8 cellular contexts compared by ENCODE assay signal in genomic region chr11:2419638-2420501, GRCh38. TPM values are rescaled to one million over a fixed set of nuclear protein-coding genes. Genes with fewer than 3 reads are reported as not detected.
DNase-seq lines count a peak whose midpoint lies in the region; ATAC-seq and TF ChIP-seq lines count a peak whose summit lies in the region.

No MANE protein-coding gene starts in this region.

- DNase-seq in NCI-H2196 treated with DMSO at 0.1 percent for 48 hours (lab: John Stamatoyannopoulos, UW; ENCODE audit: unreplicated experiment) (peak; percentile 52), dermis microvascular lymphatic vessel endothelial cell (ENCODE audit: low read depth in 2 of 2) (peak; percentile 62 to 73), lower leg skin (ENCODE audit: low spot score in 2 of 2) (peak; percentile 63 to 94)
- DNase-seq in activated CD4-positive, alpha-beta T cell treated with anti-CD3 and anti-CD28 coated beads, Interleukin-2, amount 10 ng/mL, durations not matched to agents 24 days and 14 days, result peak; percentile 89
- peak; percentile 36 for DNase-seq in stimulated activated CD8-positive, alpha-beta memory T cell treated with anti-CD3 and anti-CD28 coated beads, Interleukin-12 subunit alpha, Interleukin-12 subunit beta, amount 100 ng/mL, for 1 hour (ENCODE audit: low read depth)

- H3K4me3 ChIP-seq in lower leg skin (ENCODE audit: low read depth, poor library complexity, severe bottlenecking), result no peak overlapping the region

- TF ChIP-seq POLR2A in lower leg skin (IDR thresholded peaks at IDR 0.05), result no peak

- intact Hi-C loops in activated CD4-positive, alpha-beta T cell treated with anti-CD3 and anti-CD28 coated beads, Interleukin-2, amount 10 ng/mL, durations not matched to agents 24 days and 14 days (cut with micrococcal nuclease), result loop anchor here (1.0 kb wide), 3 partner anchors 20 to 223 kb away; partner anchors contain the start of gene TSSC4
- intact Hi-C loops in lower leg skin (cut with DNase I; ENCODE audit: low total_unique reads), result loop anchor here (2.0 to 5.0 kb wide), 2 partner anchors 113 to 223 kb away; no protein-coding TSS in a partner anchor

- ATAC-seq in HG03342 (IDR thresholded peaks at IDR 0.05; ENCODE audit: unreplicated experiment), result no peak

- H3K4me1 Mint-ChIP-seq in activated CD4-positive, alpha-beta T cell treated with anti-CD3 and anti-CD28 coated beads, Interleukin-2, amount 10 ng/mL, durations not matched to agents 24 days and 14 days, result no peaks in the 10 kb centered on the region

- H3K27ac Mint-ChIP-seq in activated CD4-positive, alpha-beta T cell treated with anti-CD3 and anti-CD28 coated beads, Interleukin-2, amount 10 ng/mL, durations not matched to agents 24 days and 14 days, result no peak overlapping the region

- H3K9me3 Mint-ChIP-seq in activated CD4-positive, alpha-beta T cell treated with anti-CD3 and anti-CD28 coated beads, Interleukin-2, amount 10 ng/mL, durations not matched to agents 24 days and 14 days, result no peaks in the 10 kb centered on the region

- H3K36me3 Mint-ChIP-seq in activated CD4-positive, alpha-beta T cell treated with anti-CD3 and anti-CD28 coated beads, Interleukin-2, amount 10 ng/mL, durations not matched to agents 24 days and 14 days (ENCODE audit: low read depth), result no peaks in the 10 kb centered on the region

- H3K4me3 Mint-ChIP-seq in activated CD4-positive, alpha-beta T cell treated with anti-CD3 and anti-CD28 coated beads, Interleukin-2, amount 10 ng/mL, durations not matched to agents 24 days and 14 days, result no peak overlapping the region

- WGBS in lower leg skin, 2 donors, result 48 to 51% methylated on average over 26 to 33 of the region's 36 CpGs

- H3K27ac ChIP-seq in 22Rv1, result no peak overlapping the region

- no peaks in the 10 kb centered on the region for H3K27me3 Mint-ChIP-seq in activated CD4-positive, alpha-beta T cell treated with anti-CD3 and anti-CD28 coated beads, Interleukin-2, amount 10 ng/mL, durations not matched to agents 24 days and 14 days

- TF ChIP-seq CTCF in 22Rv1 (IDR thresholded peaks at IDR 0.05), result peak; percentile 82
- peak; percentile 83 for TF ChIP-seq CTCF in GM12872 (IDR thresholded peaks at IDR 0.05; ENCODE audit: insufficient read depth, low read depth, low read length)
- peak in 1 of 3 donors; percentile 64 for TF ChIP-seq CTCF in lower leg skin (IDR thresholded peaks at IDR 0.05)

RNA-seq across cellular contexts. Expression of gene TSSC4, which starts 19.3 kb away (rescaled TPM):
- total RNA-seq in activated CD4-positive, alpha-beta T cell treated with anti-CD3 and anti-CD28 coated beads, Interleukin-2, amount 10 ng/mL, durations not matched to agents 24 days and 14 days, result 61.8 and 62.9 TPM in 2 replicates
- total RNA-seq in dermis microvascular lymphatic vessel endothelial cell (43.5 and 56.4 TPM in 2 replicates), lower leg skin (10 to 100 TPM; 45.6 to 58.7 (median 55.8) TPM)

RNA-seq across cellular contexts. Expression of gene TRPM5, which starts 24.4 kb away (rescaled TPM):
- not detected in 2 replicates for total RNA-seq in activated CD4-positive, alpha-beta T cell treated with anti-CD3 and anti-CD28 coated beads, Interleukin-2, amount 10 ng/mL, durations not matched to agents 24 days and 14 days
- total RNA-seq in dermis microvascular lymphatic vessel endothelial cell (not detected in 2 replicates), lower leg skin (not detected)

RNA-seq across cellular contexts. Expression of gene KCNQ1, which starts 24.9 kb away (rescaled TPM):
- 6.4 TPM in 2 replicates for total RNA-seq in activated CD4-positive, alpha-beta T cell treated with anti-CD3 and anti-CD28 coated beads, Interleukin-2, amount 10 ng/mL, durations not matched to agents 24 days and 14 days
- under 0.01 and 0.13 TPM in 2 replicates for total RNA-seq in dermis microvascular lymphatic vessel endothelial cell
- total RNA-seq in lower leg skin, result 1 to 10 TPM in 3 of 4 donors, under 1 TPM in 1; 0.81 to 2.2 (median 1.6) TPM

RNA-seq across cellular contexts. Expression of gene CD81, which starts 42.8 kb away (rescaled TPM):
- total RNA-seq in activated CD4-positive, alpha-beta T cell treated with anti-CD3 and anti-CD28 coated beads, Interleukin-2, amount 10 ng/mL, durations not matched to agents 24 days and 14 days, result 224 and 225 TPM in 2 replicates
- total RNA-seq in dermis microvascular lymphatic vessel endothelial cell (149 and 368 TPM in 2 replicates), lower leg skin (100 to 1,000 TPM; 189 to 337 (median 250) TPM)

Comparison
In these comparisons a context has a peak if more than half of its experiments do, and no peak if none do; other contexts are left out.
1. DNase-seq: peak in every context shown above with its lines; median percentile 89 in activated CD4-positive, alpha-beta T cell treated with anti-CD3 and anti-CD28 coated beads, Interleukin-2, amount 10 ng/mL, durations not matched to agents 24 days and 14 days; 78 in lower leg skin; 68 in dermis microvascular lymphatic vessel endothelial cell; 52 in NCI-H2196 treated with DMSO at 0.1 percent for 48 hours; 36 in stimulated activated CD8-positive, alpha-beta memory T cell treated with anti-CD3 and anti-CD28 coated beads, Interleukin-12 subunit alpha, Interleukin-12 subunit beta, amount 100 ng/mL, for 1 hour.